In genomic region chr6:75208564-75209431, GRCh38 we compare ENCODE assay signal across 8 cellular contexts. TPM values are rescaled to one million over a fixed set of nuclear protein-coding genes. Genes with fewer than 3 reads are reported as not detected.
DNase-seq lines count a peak whose midpoint lies in the region; ATAC-seq, FAIRE-seq and TF ChIP-seq lines count a peak whose summit lies in the region.

No MANE protein-coding gene starts in this region.

- peaks cover 58 to 74% of the 10 kb centered on the region in 2 donors for H3K27me3 Mint-ChIP-seq in natural killer cell treated with Interleukin-12 subunit alpha and Interleukin-12 subunit beta and Interleukin-15 and Interleukin-18, amount 100 ng/mL, for 72 hours

- H3K27me3 ChIP-seq in OCI-LY1 (ENCODE audit: insufficient read depth, low read length) = 0 out of 2 replicates have a peak, but pooled peaks cover 3% of the 10 kb centered on the region
- peaks cover 0 to 51% (median 3%) of the 10 kb centered on the region in 4 donors for H3K27me3 ChIP-seq in esophagus squamous epithelium

- no peaks in the 10 kb centered on the region for H3K36me3 ChIP-seq in OCI-LY1 (ENCODE audit: insufficient read depth, low read length)
- no peaks in the 10 kb centered on the region for H3K36me3 ChIP-seq in esophagus squamous epithelium

- no peaks in the 10 kb centered on the region for H4K20me1 ChIP-seq in OCI-LY1 (ENCODE audit: insufficient read depth, low read length)

- H2AFZ ChIP-seq in OCI-LY1 (ENCODE audit: low read length) = no peak overlapping the region

- peak overlapping the region; percentile 60 for H3K4me3 Mint-ChIP-seq in natural killer cell treated with Interleukin-12 subunit alpha and Interleukin-12 subunit beta and Interleukin-15 and Interleukin-18, amount 100 ng/mL, for 72 hours

- H3K9me3 ChIP-seq in OCI-LY1 (ENCODE audit: low read length) (no peaks in the 10 kb centered on the region), esophagus squamous epithelium (no peaks in the 10 kb centered on the region)

- H3K9me2 ChIP-seq in OCI-LY1 (ENCODE audit: low read depth, low read length) = no peaks in the 10 kb centered on the region

- H3K4me3 ChIP-seq in OCI-LY1 (ENCODE audit: low read depth, low read length, poor library complexity, severe bottlenecking) (no peak overlapping the region), esophagus squamous epithelium (peak overlapping the region in 3 of 4 donors; percentile 8 to 71 (median 59))

- no peaks in the 10 kb centered on the region for H3K36me3 Mint-ChIP-seq in natural killer cell treated with Interleukin-12 subunit alpha and Interleukin-12 subunit beta and Interleukin-15 and Interleukin-18, amount 100 ng/mL, for 72 hours

- peaks cover 4% of the 10 kb centered on the region for H3K4me1 ChIP-seq in OCI-LY1 (ENCODE audit: insufficient read depth, low read length, severe bottlenecking)
- H3K4me1 ChIP-seq in esophagus squamous epithelium = peaks cover 9 to 61% (median 20%) of the 10 kb centered on the region in 3 donors

- DNase-seq in DMS 273 treated with DMSO at 0.1 percent for 48 hours (lab: John Stamatoyannopoulos, UW) = peak; percentile 42
- peak; percentile 70 for DNase-seq in HTR-8/SVneo (ENCODE audit: insufficient read length, low spot score)
- DNase-seq in activated T-cell treated with anti-CD3 and anti-CD28 coated beads for 24 hours (ENCODE audit: low read depth) = peak; percentile 79
- DNase-seq in esophagus squamous epithelium (lab: John Stamatoyannopoulos, UW) = peak; percentile 4
- peak; percentile 73 for DNase-seq in natural killer cell treated with Interleukin-12 subunit alpha and Interleukin-12 subunit beta and Interleukin-15 and Interleukin-18, amount 100 ng/mL, for 72 hours (ENCODE audit: low spot score)
- DNase-seq in stimulated activated naive CD4-positive, alpha-beta T cell treated with Interleukin-2 at 50 U/mL for 16 hours (lab: John Stamatoyannopoulos, UW) = peak; percentile 74

- H3K27ac Mint-ChIP-seq in natural killer cell treated with Interleukin-12 subunit alpha and Interleukin-12 subunit beta and Interleukin-15 and Interleukin-18, amount 100 ng/mL, for 72 hours = no peak overlapping the region

- H3K27ac ChIP-seq in OCI-LY1 (ENCODE audit: low read depth, low read length, poor library complexity, severe bottlenecking) (no peak overlapping the region), esophagus squamous epithelium (peak overlapping the region; percentile 22 to 93 (median 62))

- peaks cover 37 to 44% of the 10 kb centered on the region in 2 donors for H3K4me1 Mint-ChIP-seq in natural killer cell treated with Interleukin-12 subunit alpha and Interleukin-12 subunit beta and Interleukin-15 and Interleukin-18, amount 100 ng/mL, for 72 hours (ENCODE audit: low read depth in 2 of 2)

- intact Hi-C loops in esophagus squamous epithelium (cut with DNase I) = loop anchor here (10.0 kb wide), 3 partner anchors 804 to 1234 kb away; no protein-coding TSS in a partner anchor

- peak; percentile 78 for ATAC-seq in GM21447 (IDR thresholded peaks at IDR 0.05; ENCODE audit: unreplicated experiment)
- peak; percentile 85 to 88 for ATAC-seq in natural killer cell treated with Interleukin-12 subunit alpha and Interleukin-12 subunit beta and Interleukin-15 and Interleukin-18, amount 100 ng/mL, for 72 hours

- no peaks in the 10 kb centered on the region for H3K79me2 ChIP-seq in OCI-LY1 (ENCODE audit: insufficient read depth, low read length)

- FAIRE-seq in HTR-8/SVneo (lab: Jason Lieb, UNC) = no peak

- TF ChIP-seq CTCF in OCI-LY1 (IDR thresholded peaks at IDR 0.05; ENCODE audit: low read length) = peak; percentile 94
- peak; percentile 69 to 87 (median 85) for TF ChIP-seq CTCF in esophagus squamous epithelium (IDR thresholded peaks at IDR 0.05)

- WGBS in esophagus squamous epithelium, 2 donors = 1 to 2% methylated on average over 21 to 22 of the region's 26 CpGs

- no peak overlapping the region; the same call in 1 of the 2 replicates for H3K4me2 ChIP-seq in OCI-LY1 (ENCODE audit: low read length)

- no peak for TF ChIP-seq POLR2A in esophagus squamous epithelium (IDR thresholded peaks at IDR 0.05)

- H3K9me3 Mint-ChIP-seq in natural killer cell treated with Interleukin-12 subunit alpha and Interleukin-12 subunit beta and Interleukin-15 and Interleukin-18, amount 100 ng/mL, for 72 hours = no peaks in the 10 kb centered on the region

- no peaks in the 10 kb centered on the region for H3F3A ChIP-seq in OCI-LY1 (ENCODE audit: insufficient read depth, low read length)

- H3K9ac ChIP-seq in OCI-LY1 (ENCODE audit: low read length) = no peak overlapping the region

RNA-seq across cellular contexts. Expression of gene COL12A1, which starts 2.9 kb away (rescaled TPM):
- total RNA-seq in esophagus squamous epithelium = 100 to 1,000 TPM in 1 of 4 donors, 10 to 100 TPM in 3; 15.6 to 131 (median 34.3) TPM
- total RNA-seq in natural killer cell treated with Interleukin-12 subunit alpha and Interleukin-12 subunit beta and Interleukin-15 and Interleukin-18, amount 100 ng/mL, for 72 hours = not detected

RNA-seq across cellular contexts. Expression of gene COX7A2, which starts 34.8 kb away (rescaled TPM):
- total RNA-seq in esophagus squamous epithelium = 100 to 1,000 TPM; 192 to 530 (median 330) TPM
- total RNA-seq in natural killer cell treated with Interleukin-12 subunit alpha and Interleukin-12 subunit beta and Interleukin-15 and Interleukin-18, amount 100 ng/mL, for 72 hours = 100 to 1,000 TPM; 108 to 521 TPM

Comparison
In these comparisons a context has a peak if more than half of its experiments do, and no peak if none do; other contexts are left out.
1. DNase-seq: peak in every context shown above with its lines; median percentile 79 in activated T-cell treated with anti-CD3 and anti-CD28 coated beads for 24 hours; 74 in stimulated activated naive CD4-positive, alpha-beta T cell treated with Interleukin-2 at 50 U/mL for 16 hours; 73 in natural killer cell treated with Interleukin-12 subunit alpha and Interleukin-12 subunit beta and Interleukin-15 and Interleukin-18, amount 100 ng/mL, for 72 hours; 70 in HTR-8/SVneo; 42 in DMS 273 treated with DMSO at 0.1 percent for 48 hours; 4 in esophagus squamous epithelium.
2. RNA of gene COL12A1, which starts 2.9 kb away (total RNA-seq): 15.6 to 131 TPM in esophagus squamous epithelium; not detected in natural killer cell treated with Interleukin-12 subunit alpha and Interleukin-12 subunit beta and Interleukin-15 and Interleukin-18, amount 100 ng/mL, for 72 hours; every median in the first group is over 10 times any median in the second.